10 cellular contexts compared by ENCODE assay signal in the genomic region with DNA sequence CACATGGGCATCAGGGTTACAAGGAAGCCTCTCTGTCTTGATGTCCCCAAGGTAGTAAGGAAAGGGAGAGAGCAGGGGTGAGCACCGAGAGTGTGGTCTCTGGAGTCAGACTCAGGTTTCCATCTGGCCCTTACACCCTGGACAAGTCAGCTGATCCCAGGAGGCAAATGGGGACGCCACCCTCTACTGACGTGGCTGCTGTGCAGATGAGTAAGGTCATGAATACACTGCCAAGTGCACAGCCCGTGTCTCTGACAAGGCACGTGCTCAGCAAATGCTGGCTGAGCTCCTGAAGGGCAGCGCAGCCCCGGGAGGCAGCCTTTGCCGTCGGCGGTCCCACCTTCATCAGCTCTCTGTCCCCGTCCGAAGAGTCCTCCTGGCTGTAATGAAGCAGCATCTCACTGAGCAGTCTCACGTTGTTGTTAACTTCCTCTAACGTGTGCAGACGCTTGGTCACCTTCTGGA. TPM values are rescaled to one million over a fixed set of nuclear protein-coding genes. Genes with fewer than 3 reads are reported as not detected.
DNase-seq lines count a peak whose midpoint lies in the region; ATAC-seq and TF ChIP-seq lines count a peak whose summit lies in the region.
"Had no signal": no experiment of that assay in that cellular context is flagged by ENCODE, and none has a peak within 500 bp of the region (broad histone marks: within the 10 kb centered on the region; RNA-seq: fewer than 3 reads in every experiment).

No MANE protein-coding gene starts in this region.

- 35 to 55% (median 35%) methylated on average over 15 of the region's 15 CpGs for WGBS in psoas muscle, 3 donors

- H3K4me3 ChIP-seq in OCI-LY1 (ENCODE audit: low read depth, low read length, poor library complexity, severe bottlenecking) (no peak overlapping the region), psoas muscle (no peak overlapping the region)

- no peaks in the 10 kb centered on the region for H3K9me3 ChIP-seq in OCI-LY1 (ENCODE audit: low read length)
- no peaks in the 10 kb centered on the region for H3K9me3 ChIP-seq in psoas muscle

- no peak overlapping the region; the same call in 1 of the 2 replicates for H3K4me2 ChIP-seq in OCI-LY1 (ENCODE audit: low read length)

- H3K79me2 ChIP-seq in OCI-LY1 (ENCODE audit: insufficient read depth, low read length), result no peaks in the 10 kb centered on the region

- intact Hi-C loops in psoas muscle (cut with DNase I), result no loop called here

- DNase-seq in EH (ENCODE audit: low read depth) (peak; percentile 46), amniotic epithelial cell (ENCODE audit: low read depth) (peak; percentile 5), psoas muscle (peak; percentile 81 to 89), NCI-H1417 (lab: John Stamatoyannopoulos, UW) (no peak)
- DNase-seq: activated CD4-positive, CD25-positive, alpha-beta regulatory T cell; glutamatergic neuron; NCI-H187 had no signal

- TF ChIP-seq CTCF in OCI-LY1 (IDR thresholded peaks at IDR 0.05; ENCODE audit: low read length) (no peak), psoas muscle (IDR thresholded peaks at IDR 0.05) (no peak)

- H3K4me1 ChIP-seq in OCI-LY1 (ENCODE audit: insufficient read depth, low read length, severe bottlenecking), result peaks cover 53% of the 10 kb centered on the region
- peaks cover 8% of the 10 kb centered on the region for H3K4me1 ChIP-seq in psoas muscle

- peaks cover 80% of the 10 kb centered on the region for H3K36me3 ChIP-seq in OCI-LY1 (ENCODE audit: insufficient read depth, low read length)
- peaks cover 0 to 98% of the 10 kb centered on the region in 2 donors for H3K36me3 ChIP-seq in psoas muscle (ENCODE audit: insufficient read depth in 1 of 2, low read depth in 1 of 2)

- no peaks in the 10 kb centered on the region for H3K9me2 ChIP-seq in OCI-LY1 (ENCODE audit: low read depth, low read length)

- no peaks in the 10 kb centered on the region for H3K27me3 ChIP-seq in OCI-LY1 (ENCODE audit: insufficient read depth, low read length)
- H3K27me3 ChIP-seq in psoas muscle (ENCODE audit: insufficient read depth in 3 of 3, low read length in 2 of 3), result no peaks in the 10 kb centered on the region

- no peak overlapping the region for H2AFZ ChIP-seq in OCI-LY1 (ENCODE audit: low read length)

- peaks cover 7% of the 10 kb centered on the region for H3F3A ChIP-seq in OCI-LY1 (ENCODE audit: insufficient read depth, low read length)

- H3K27ac ChIP-seq in OCI-LY1 (ENCODE audit: low read depth, low read length, poor library complexity, severe bottlenecking) (peak overlapping the region; percentile 94), psoas muscle (peak overlapping the region; percentile 65)

- ATAC-seq in psoas muscle, result peak; percentile 79 to 84 (median 82)
- no peak for ATAC-seq in GM21786 (IDR thresholded peaks at IDR 0.05; ENCODE audit: unreplicated experiment)
- no peak for ATAC-seq in GM21447 (IDR thresholded peaks at IDR 0.05; ENCODE audit: unreplicated experiment)

- peak overlapping the region; percentile 7; the same call in 1 of the 2 replicates for H3K9ac ChIP-seq in OCI-LY1 (ENCODE audit: low read length)

- no peaks in the 10 kb centered on the region for H4K20me1 ChIP-seq in OCI-LY1 (ENCODE audit: insufficient read depth, low read length)

RNA-seq across cellular contexts. Expression of a gene that starts 19.4 kb away (rescaled TPM):
- 10 to 100 TPM; 21.3 to 40.6 (median 30.2) TPM for total RNA-seq in psoas muscle
- 10 to 100 TPM; 13.8 to 37.4 (median 27.3) TPM for polyA plus RNA-seq in psoas muscle

RNA-seq across cellular contexts. Expression of a gene that starts 19.7 kb away (rescaled TPM):
- 100 to 1,000 TPM; 105 to 161 (median 131) TPM for total RNA-seq in psoas muscle
- polyA plus RNA-seq in psoas muscle, result 100 to 1,000 TPM in 2 of 3 donors, 10 to 100 TPM in 1; 98.2 to 165 (median 122) TPM

RNA-seq across cellular contexts. Expression of a gene that starts 29.0 kb away (rescaled TPM):
- total RNA-seq in psoas muscle, result 10 to 100 TPM; 19.2 to 45.8 (median 37.6) TPM
- 10 to 100 TPM; 27.9 to 44.8 (median 32.2) TPM for polyA plus RNA-seq in psoas muscle

RNA-seq across cellular contexts. Expression of a gene that starts 36.5 kb away (rescaled TPM):
- 10 to 100 TPM; 19.3 to 32.9 (median 22.0) TPM for total RNA-seq in psoas muscle
- polyA plus RNA-seq in psoas muscle, result 10 to 100 TPM; 15.1 to 24.7 (median 17.1) TPM

RNA-seq across cellular contexts. Expression of a gene that starts 47.2 kb away (rescaled TPM):
- 10 to 100 TPM; 11.3 to 41.7 (median 16.0) TPM for total RNA-seq in psoas muscle
- 10 to 100 TPM; 24.9 to 52.7 (median 34.5) TPM for polyA plus RNA-seq in psoas muscle

Comparison
In these comparisons a context has a peak if more than half of its experiments do, and no peak if none do; other contexts are left out.
1. DNase-seq: peak in EH (single experiment), amniotic epithelial cell (single experiment) and psoas muscle (2 of 2); none in NCI-H1417 (0 of 3).
2. ATAC-seq: peak in psoas muscle (4 of 4); none in GM21786 (single experiment) and GM21447 (single experiment).